In genomic region chr20:8642247-8642646, GRCh38 we compare ENCODE assay signal across 18 cellular contexts.
DNase-seq lines count a peak whose midpoint lies in the region; ATAC-seq, FAIRE-seq and TF ChIP-seq lines count a peak whose summit lies in the region.
"Had no signal": no experiment of that assay in that cellular context is flagged by ENCODE, and none has a peak within 500 bp of the region (broad histone marks: within the 10 kb centered on the region; RNA-seq: fewer than 3 reads in every experiment).

No MANE protein-coding gene starts in this region.

- no peak overlapping the region for H3K27ac Mint-ChIP-seq in T-cell
- H3K27ac Mint-ChIP-seq in CD8-positive, alpha-beta memory T cell: no peak overlapping the region
- H3K27ac Mint-ChIP-seq: B cell; CD8-positive, alpha-beta T cell had no signal

- no peak overlapping the region for H2BK12ac ChIP-seq in mesenchymal stem cell (ENCODE audit: low read length in 2 of 2)

- H3K23ac ChIP-seq in IMR-90 (ENCODE audit: low read depth, low read length) (no peak overlapping the region), mesenchymal stem cell (ENCODE audit: low read length in 2 of 2) (no peak overlapping the region)

- H3K27ac ChIP-seq in IMR-90 (ENCODE audit: insufficient read depth, low read length) (no peak overlapping the region), mesenchymal stem cell (ENCODE audit: low read length, poor library complexity, severe bottlenecking) (no peak overlapping the region)
- H3K27ac ChIP-seq in CD8-positive, alpha-beta memory T cell (ENCODE audit: low read depth, low read length): no peak overlapping the region
- H3K27ac ChIP-seq: BLaER1 treated with 17β-estradiol and CSF1 and Interleukin-3, amounts not matched to agents 10 nM and 100 nM had no signal

- no peaks in the 10 kb centered on the region for H3K4me1 Mint-ChIP-seq in T-cell
- no peaks in the 10 kb centered on the region for H3K4me1 Mint-ChIP-seq in CD8-positive, alpha-beta memory T cell
- H3K4me1 Mint-ChIP-seq: B cell had no signal

- no peak for TF ChIP-seq POLR2A in IMR-90 (IDR thresholded peaks at IDR 0.05; ENCODE audit: low read depth, low read length)

- H3K9me3 Mint-ChIP-seq in T-cell: no peaks in the 10 kb centered on the region
- H3K9me3 Mint-ChIP-seq in CD8-positive, alpha-beta memory T cell: no peaks in the 10 kb centered on the region
- H3K9me3 Mint-ChIP-seq: CD8-positive, alpha-beta T cell had no signal

- no TSS peak for BruUV-seq in IMR-90 (replicated peaks; lab: Mats Ljungman, UMichigan)

- H3K79me1 ChIP-seq in IMR-90 (ENCODE audit: low read depth in 1 of 2, low read length in 2 of 2): no peaks in the 10 kb centered on the region; a peak in 1 of 4 replicates
- no peaks in the 10 kb centered on the region for H3K79me1 ChIP-seq in mesenchymal stem cell (replicated peaks; ENCODE audit: low read length, poor library complexity, severe bottlenecking)

- H3K27me3 ChIP-seq in IMR-90 (ENCODE audit: control insufficient read depth, insufficient read depth, low read length) (no peaks in the 10 kb centered on the region), bronchial epithelial cell (ENCODE audit: control insufficient read depth, insufficient read depth, low read length) (no peaks in the 10 kb centered on the region), mesenchymal stem cell (ENCODE audit: control insufficient read depth in 1 of 2, insufficient read depth in 1 of 2, low read length in 2 of 2) (no peaks in the 10 kb centered on the region)
- no peaks in the 10 kb centered on the region for H3K27me3 ChIP-seq in CD8-positive, alpha-beta memory T cell (ENCODE audit: insufficient read depth, low read length, poor library complexity, severe bottlenecking)
- H3K27me3 ChIP-seq: BLaER1 treated with 17β-estradiol and CSF1 and Interleukin-3, amounts not matched to agents 10 nM and 100 nM had no signal

- H2BK5ac ChIP-seq in IMR-90 (ENCODE audit: low read depth, low read length, poor library complexity, severe bottlenecking) (no peak overlapping the region), mesenchymal stem cell (ENCODE audit: low read depth, low read length, poor library complexity, severe bottlenecking) (no peak overlapping the region)

- TF ChIP-seq CTCF in IMR-90 (conservative IDR thresholded peaks at IDR 0.05; ENCODE audit: low read depth, low read length) (no peak), bronchial epithelial cell (IDR thresholded peaks at IDR 0.05; ENCODE audit: insufficient read depth, low read length, severe bottlenecking) (no peak)

- H4K8ac ChIP-seq in IMR-90 (ENCODE audit: low read depth in 2 of 2, low read length in 2 of 2) (no peak overlapping the region), mesenchymal stem cell (ENCODE audit: low read length) (no peak overlapping the region)

- H3K56ac ChIP-seq in IMR-90 (ENCODE audit: extremely low read depth, insufficient read depth, low read length): no peak overlapping the region

- H3K4me2 ChIP-seq in IMR-90 (ENCODE audit: low read depth, low read length): no peak overlapping the region
- no peak overlapping the region for H3K4me2 ChIP-seq in mesenchymal stem cell (ENCODE audit: low read length, poor library complexity, severe bottlenecking)
- H3K4me2 ChIP-seq: BLaER1 treated with 17β-estradiol and CSF1 and Interleukin-3, amounts not matched to agents 10 nM and 100 nM; GM23338 had no signal

- H2AK5ac ChIP-seq in IMR-90 (ENCODE audit: low read depth, low read length): peak overlapping the region; percentile 70; the same call in 1 of the 2 replicates
- H2AK5ac ChIP-seq in mesenchymal stem cell (ENCODE audit: low read length, severe bottlenecking): peak overlapping the region; percentile 53

- CTCF ChIA-PET in IMR-90 (lab: Yijun Ruan, JAX): no interaction called here
- CTCF ChIA-PET in T-cell (lab: Charles Lee): no interaction called here
- CTCF ChIA-PET in CD8-positive, alpha-beta memory T cell (lab: Charles Lee): no interaction called here

- H2BK15ac ChIP-seq in IMR-90 (ENCODE audit: low read depth, low read length): no peak overlapping the region
- H2BK15ac ChIP-seq in mesenchymal stem cell (ENCODE audit: low read depth, poor library complexity, severe bottlenecking): no peak overlapping the region

- H2AFZ ChIP-seq in IMR-90 (replicated peaks; ENCODE audit: low read length, poor library complexity): no peak overlapping the region
- no peak overlapping the region for H2AFZ ChIP-seq in mesenchymal stem cell (ENCODE audit: low read depth, low read length)
- H2AFZ ChIP-seq: GM23338 had no signal

- no peaks in the 10 kb centered on the region for H3K27me3 Mint-ChIP-seq in T-cell
- H3K27me3 Mint-ChIP-seq in CD8-positive, alpha-beta memory T cell: no peaks in the 10 kb centered on the region
- H3K27me3 Mint-ChIP-seq: B cell had no signal

- peaks cover 9% of the 10 kb centered on the region for H3K36me3 Mint-ChIP-seq in T-cell
- peaks cover 7 to 15% (median 14%) of the 10 kb centered on the region in 3 donors for H3K36me3 Mint-ChIP-seq in CD8-positive, alpha-beta memory T cell

- H3K36me3 ChIP-seq in IMR-90 (ENCODE audit: control insufficient read depth, insufficient read depth, low read length) (no peaks in the 10 kb centered on the region), bronchial epithelial cell (ENCODE audit: control insufficient read depth, insufficient read depth, low read length) (no peaks in the 10 kb centered on the region), mesenchymal stem cell (ENCODE audit: control insufficient read depth in 1 of 2, insufficient read depth in 2 of 2, low read depth in 1 of 2, low read length in 2 of 2) (no peaks in the 10 kb centered on the region)
- no peaks in the 10 kb centered on the region for H3K36me3 ChIP-seq in CD8-positive, alpha-beta memory T cell (ENCODE audit: insufficient read depth, low read length)

- no peak overlapping the region for H3K18ac ChIP-seq in IMR-90 (ENCODE audit: low read depth, low read length)
- no peak overlapping the region for H3K18ac ChIP-seq in mesenchymal stem cell (ENCODE audit: low read depth in 1 of 2, low read length in 2 of 2)

- no peaks in the 10 kb centered on the region; the same call in 1 of the 2 replicates for H3K9me1 ChIP-seq in IMR-90 (ENCODE audit: insufficient read depth, low read length)

- H3K9ac ChIP-seq in IMR-90 (ENCODE audit: low read depth, low read length) (no peak overlapping the region), mesenchymal stem cell (ENCODE audit: low read length) (no peak overlapping the region)
- H3K9ac ChIP-seq: BLaER1 treated with 17β-estradiol and CSF1 and Interleukin-3, amounts not matched to agents 10 nM and 100 nM had no signal

- DNase-seq in IMR-90: no peak
- peak; percentile 44 for DNase-seq in bronchial epithelial cell (ENCODE audit: low read depth)
- no peak for DNase-seq in mesenchymal stem cell
- DNase-seq in T-cell: no peak
- no peak for DNase-seq in CD8-positive, alpha-beta memory T cell
- DNase-seq: CD8-positive, alpha-beta T cell; COR-L47; DMS 273 treated with DMSO at 0.1 percent for 48 hours; DMS53; DND-41; EL had no signal

- FAIRE-seq in bronchial epithelial cell (lab: Jason Lieb, UNC): no peak
- FAIRE-seq: GM12878, H54 had no signal

- H4K91ac ChIP-seq in IMR-90 (ENCODE audit: insufficient read depth, low read depth, low read length) (no peak overlapping the region), mesenchymal stem cell (ENCODE audit: low read length) (no peak overlapping the region)

- no peak for TF ChIP-seq RAD21 in IMR-90 (IDR thresholded peaks at IDR 0.05; ENCODE audit: low read length)

- H3K9me3 ChIP-seq in IMR-90 (ENCODE audit: control insufficient read depth, insufficient read depth, low read length) (no peaks in the 10 kb centered on the region), mesenchymal stem cell (ENCODE audit: control insufficient read depth, low read length) (no peaks in the 10 kb centered on the region)
- H3K9me3 ChIP-seq in CD8-positive, alpha-beta memory T cell (ENCODE audit: low read length): no peaks in the 10 kb centered on the region

- H3K4ac ChIP-seq in IMR-90 (ENCODE audit: low read depth, low read length) (no peak overlapping the region), mesenchymal stem cell (ENCODE audit: low read depth in 1 of 2, low read length in 2 of 2) (no peak overlapping the region)

- H4K5ac ChIP-seq in IMR-90 (ENCODE audit: low read depth, low read length): no peak overlapping the region

- H2BK120ac ChIP-seq in IMR-90 (ENCODE audit: low read depth, low read length) (no peak overlapping the region), mesenchymal stem cell (ENCODE audit: low read depth, low read length) (no peak overlapping the region)

- no peak overlapping the region for H2AK9ac ChIP-seq in IMR-90 (replicated peaks; ENCODE audit: low read depth, low read length, poor library complexity)

- dilution Hi-C loops in IMR-90 (cut with HindIII; ENCODE audit: low sequenced_read_pairs, unreplicated experiment): no loop called here

- H3K4me1 ChIP-seq in IMR-90 (ENCODE audit: control insufficient read depth, insufficient read depth, low read length) (no peaks in the 10 kb centered on the region), mesenchymal stem cell (ENCODE audit: control insufficient read depth, insufficient read depth, low read depth, low read length) (no peaks in the 10 kb centered on the region)
- no peaks in the 10 kb centered on the region for H3K4me1 ChIP-seq in CD8-positive, alpha-beta memory T cell (ENCODE audit: insufficient read depth, low read length)

- no peaks in the 10 kb centered on the region for H4K20me1 ChIP-seq in IMR-90 (ENCODE audit: insufficient read depth, low read length)
- H4K20me1 ChIP-seq: BLaER1 treated with 17β-estradiol and CSF1 and Interleukin-3, amounts not matched to agents 10 nM and 100 nM had no signal

- no peak overlapping the region for H3K4me3 ChIP-seq in IMR-90 (ENCODE audit: insufficient read depth, low read depth, low read length)
- H3K4me3 ChIP-seq in bronchial epithelial cell (ENCODE audit: low read depth, low read length): no peak overlapping the region
- H3K4me3 ChIP-seq in mesenchymal stem cell (ENCODE audit: insufficient read depth in 1 of 2, low read depth in 1 of 2, low read length in 2 of 2): no peak overlapping the region
- H3K4me3 ChIP-seq in CD8-positive, alpha-beta memory T cell (ENCODE audit: low read length): no peak overlapping the region
- H3K4me3 ChIP-seq: BLaER1 treated with 17β-estradiol and CSF1 and Interleukin-3, amounts not matched to agents 10 nM and 100 nM; GM12878; GM23338 had no signal

- no peak overlapping the region for H2BK20ac ChIP-seq in IMR-90 (ENCODE audit: low read depth, low read length)

- no peak overlapping the region for H3K4me3 Mint-ChIP-seq in T-cell
- H3K4me3 Mint-ChIP-seq in CD8-positive, alpha-beta memory T cell: no peak overlapping the region
- H3K4me3 Mint-ChIP-seq: B cell; CD8-positive, alpha-beta T cell; GM23338 had no signal

- POLR2A ChIA-PET in IMR-90 (lab: Charles Lee; ENCODE audit: unreplicated experiment) (no interaction called here), T-cell (lab: Charles Lee) (no interaction called here)
- POLR2A ChIA-PET in CD8-positive, alpha-beta memory T cell (lab: Charles Lee): no interaction called here

- ATAC-seq in IMR-90 (ENCODE audit: low read depth): no peak
- no peak for ATAC-seq in T-cell (replicated peaks in 1 of 4)
- ATAC-seq in GM21619 (IDR thresholded peaks at IDR 0.05; ENCODE audit: unreplicated experiment): no peak
- ATAC-seq: CD8-positive, alpha-beta T cell; GM12878; GM23338; HCT116 had no signal

- H3K14ac ChIP-seq in IMR-90 (replicated peaks; ENCODE audit: low read depth, low read length) (no peak overlapping the region), mesenchymal stem cell (ENCODE audit: low read length in 2 of 2) (no peak overlapping the region)

- in situ Hi-C loops in IMR-90 (cut with MboI; ENCODE audit: low sequenced_read_pairs): no loop called here

- intact Hi-C loops in IMR-90 (cut with micrococcal nuclease): no loop called here

- no CpG with 5 or more reads among the region's 1 CpG for WGBS in IMR-90 (ENCODE audit: extremely low coverage in 2 of 2, insufficient read length in 1 of 2), 2 experiments
- no CpG with 5 or more reads among the region's 1 CpG for WGBS in mesenchymal stem cell
